Comparison of ENCODE assay signal across 15 cellular contexts in the genomic region with DNA sequence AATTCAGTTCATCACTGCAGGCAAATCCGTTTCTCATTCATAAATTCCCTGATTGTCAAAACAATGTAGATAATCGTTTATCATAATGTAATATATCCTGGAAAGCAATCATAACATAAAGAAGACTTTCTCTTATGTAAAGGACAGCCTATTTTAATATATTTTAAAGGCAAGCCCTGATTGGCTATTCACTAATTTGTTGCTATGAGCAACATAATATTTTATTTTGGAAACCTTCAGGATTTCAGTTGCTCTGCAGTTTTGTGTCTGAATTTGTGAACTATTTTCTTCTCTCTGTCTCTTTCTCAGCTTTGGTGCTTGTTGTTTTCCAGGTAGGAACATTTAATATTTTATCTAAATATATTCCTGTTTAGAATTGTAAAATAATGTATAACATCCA.
"Had no signal": no experiment of that assay in that cellular context is flagged by ENCODE, and none has a peak within 500 bp of the region (broad histone marks: within the 10 kb centered on the region; RNA-seq: fewer than 3 reads in every experiment).

No MANE protein-coding gene starts in this region.

- H3K9me3 ChIP-seq: body of pancreas, thyroid gland, uterus had no signal

- H3K27me3 ChIP-seq: body of pancreas, thyroid gland, uterus had no signal

- H3K4me3 ChIP-seq: body of pancreas, thyroid gland, uterus had no signal

- DNase-seq: activated CD4-positive, alpha-beta T cell treated with anti-CD3 and anti-CD28 coated beads, Interleukin-2, amount 10 ng/mL, durations not matched to agents 24 days and 14 days; activated CD4-positive, CD25-positive, alpha-beta regulatory T cell; activated CD8-positive, alpha-beta memory T cell treated with anti-CD3 and anti-CD28 coated beads, Interleukin-2, amount 50 U/mL, for 48 hours; activated gamma-delta T cell; activated T-cell treated with anti-CD3 and anti-CD28 coated beads, Interleukin-2, amount 50 U/mL, for 72 hours; amniotic stem cell; body of pancreas; dermis blood vessel endothelial cell; effector memory CD8-positive, alpha-beta T cell; naive thymus-derived CD4-positive, alpha-beta T cell; stimulated activated naive B cell treated with anti-CD40 and anti-IgM and Interleukin-4, amounts not matched to agents 10 μg/mL and 1 μg/mL and 100 μg/mL, for 72 hours; uterus had no signal

- H3K4me1 ChIP-seq: body of pancreas, thyroid gland, uterus had no signal

- H3K27ac ChIP-seq: body of pancreas, thyroid gland, uterus had no signal

- H3K36me3 ChIP-seq: thyroid gland, uterus had no signal

- ATAC-seq: activated naive CD4-positive, alpha-beta T cell treated with anti-CD3 and anti-CD28 coated beads, Interleukin-2, amount 50 U/mL, for 72 hours; activated T-cell treated with anti-CD3 and anti-CD28 coated beads, Interleukin-2, amount 50 U/mL, for 72 hours; body of pancreas; effector memory CD8-positive, alpha-beta T cell; left lobe of liver; naive thymus-derived CD4-positive, alpha-beta T cell; stimulated activated naive B cell treated with anti-CD40 and anti-IgM and Interleukin-4, amounts not matched to agents 10 μg/mL and 1 μg/mL and 100 μg/mL, for 72 hours had no signal
